Comparison of ENCODE assay signal across 29 cellular contexts in genomic region chr5:160229190-160229742, GRCh38. TPM values are rescaled to one million over a fixed set of nuclear protein-coding genes. Genes with fewer than 3 reads are reported as not detected.
"Had no signal": no experiment of that assay in that cellular context is flagged by ENCODE, and none has a peak within 500 bp of the region (broad histone marks: within the 10 kb centered on the region; RNA-seq: fewer than 3 reads in every experiment).

FABP6 (plus strand) TSS chr5:160229506; CDS start chr5:160229558, 52 bp downstream.

- H3K36me3 ChIP-seq: esophagus squamous epithelium, left ventricle myocardium inferior, neutrophil, right atrium auricular region, sigmoid colon, stomach, thyroid gland, upper lobe of left lung, uterus had no signal

- H3K9me3 ChIP-seq: esophagus squamous epithelium, left ventricle myocardium inferior, neutrophil, right atrium auricular region, sigmoid colon, stomach, thyroid gland, upper lobe of left lung, uterus had no signal

- H3K9me3 Mint-ChIP-seq: nephron had no signal

- H3K27me3 ChIP-seq: esophagus squamous epithelium, hepatocyte, right atrium auricular region, sigmoid colon, stomach, thyroid gland, upper lobe of left lung, uterus had no signal

- H3K4me1 Mint-ChIP-seq: nephron had no signal

- H3K4me3 Mint-ChIP-seq: nephron had no signal

- H3K27ac ChIP-seq: hepatocyte, left ventricle myocardium inferior, neutrophil, right atrium auricular region, sigmoid colon, stomach, uterus had no signal

- DNase-seq: cortex of kidney; effector memory CD4-positive, alpha-beta T cell; esophagus squamous epithelium; foreskin fibroblast; head of caudate nucleus; kidney; left cardiac atrium; left ventricle myocardium inferior; mesenchymal stem cell; midbrain; posterior cingulate gyrus; sigmoid colon; stimulated activated CD4-positive, alpha-beta T cell treated with anti-CD3 and anti-CD28 coated beads, Interleukin-2, amount 100 ng/mL, for 24 hours; stimulated activated CD4-positive, alpha-beta T cell treated with anti-CD3 and anti-CD28 coated beads, Interleukin-4, amount 100 ng/mL, for 4 hours; stimulated activated naive CD4-positive, alpha-beta T cell; stomach; substantia nigra; thyroid gland; upper lobe of left lung; uterus had no signal

- H3K27ac Mint-ChIP-seq: nephron had no signal

- H3K4me2 ChIP-seq: hepatocyte had no signal

- H2AFZ ChIP-seq: hepatocyte had no signal

- H3K4me3 ChIP-seq: esophagus squamous epithelium, hepatocyte, left ventricle myocardium inferior, lung, right atrium auricular region, sigmoid colon, skin epidermis, stomach, thyroid gland, upper lobe of left lung, uterus had no signal

- H3K79me2 ChIP-seq: hepatocyte had no signal

- ATAC-seq: left cardiac atrium had no signal

- H3K4me1 ChIP-seq: right atrium auricular region, sigmoid colon, stomach, uterus had no signal

RNA-seq across cellular contexts. Expression of gene FABP6, which starts in this region (rescaled TPM):
- total RNA-seq: epithelial cell of proximal tubule, kidney, osteoblast, pulmonary artery endothelial cell, right atrium auricular region, thyroid gland had no signal
